9 cellular contexts compared by ENCODE assay signal in genomic region chr20:33373735-33374605, GRCh38. TPM values are rescaled to one million over a fixed set of nuclear protein-coding genes. Genes with fewer than 3 reads are reported as not detected.
A peak's percentile ranks its signal among the peaks of the same experiment; 100 is the strongest.
DNase-seq lines count a peak whose midpoint lies in the region; ATAC-seq and TF ChIP-seq lines count a peak whose summit lies in the region.
"Had no signal": no experiment of that assay in that cellular context is flagged by ENCODE, and none has a peak within 500 bp of the region (broad histone marks: within the 10 kb centered on the region; RNA-seq: fewer than 3 reads in every experiment).

No MANE protein-coding gene starts in this region.

- H3F3A ChIP-seq in PC-3 (ENCODE audit: low read length, unreplicated experiment), result peaks cover 10% of the 10 kb centered on the region

- no peak for TF ChIP-seq CTCF in PC-3 (conservative IDR thresholded peaks at IDR 0.05; ENCODE audit: low read depth, low read length)
- TF ChIP-seq CTCF in epithelial cell of proximal tubule (conservative IDR thresholded peaks at IDR 0.05; ENCODE audit: low read depth, low read length), result no peak
- no peak for TF ChIP-seq CTCF in omental fat pad (IDR thresholded peaks at IDR 0.05)

- DNase-seq in HCEC 1CT, result peak; percentile 76
- peak; percentile 99 for DNase-seq in PC-3
- DNase-seq in epithelial cell of proximal tubule (ENCODE audit: low read depth), result peak; percentile 63
- DNase-seq in smooth muscle cell of the brain vasculature (ENCODE audit: low read depth, low spot score), result peak; percentile 24
- DNase-seq in omental fat pad (ENCODE audit: low spot score), result no peak
- DNase-seq in cerebellar cortex (ENCODE audit: low spot score), result no peak
- DNase-seq: NCI-H1048; stimulated activated CD4-positive, alpha-beta T cell treated with anti-CD3 and anti-CD28 coated beads, Interleukin-4, amount 100 ng/mL, for 24 hours had no signal

- H2AFZ ChIP-seq in PC-3 (ENCODE audit: low read length), result no peak overlapping the region

- ATAC-seq in PC-3, result peak; percentile 88
- ATAC-seq in omental fat pad (ENCODE audit: low FRiP score), result no peak
- no peak for ATAC-seq in GM18520 (IDR thresholded peaks at IDR 0.05; ENCODE audit: unreplicated experiment)

- BruUV-seq in PC-3 (replicated peaks; lab: Mats Ljungman, UMichigan), result no TSS peak

- H3K27ac ChIP-seq in PC-3 (ENCODE audit: low read length), result peak overlapping the region; percentile 60

- H3K27me3 ChIP-seq in PC-3 (ENCODE audit: low read length), result no peaks in the 10 kb centered on the region

- H3K4me2 ChIP-seq in PC-3 (ENCODE audit: low read length), result peak overlapping the region; percentile 61

- no peak overlapping the region for H3K4me3 ChIP-seq in PC-3 (ENCODE audit: low read length)
- H3K4me3 ChIP-seq in epithelial cell of proximal tubule (ENCODE audit: low read depth, low read length), result no peak overlapping the region

- no peaks in the 10 kb centered on the region for H3K79me2 ChIP-seq in PC-3 (ENCODE audit: low read length)

- H3K9ac ChIP-seq in PC-3 (ENCODE audit: low read length), result no peak overlapping the region

- intact Hi-C loops in PC-3 (cut with micrococcal nuclease), result no loop called here

- no peaks in the 10 kb centered on the region for H3K9me3 ChIP-seq in PC-3 (ENCODE audit: low read length)

- H4K20me1 ChIP-seq in PC-3 (ENCODE audit: low read length), result peaks cover 6% of the 10 kb centered on the region; the same call in 1 of the 2 replicates

- H3K9me2 ChIP-seq in PC-3 (replicated peaks; ENCODE audit: low read length), result no peaks in the 10 kb centered on the region

- H3K36me3 ChIP-seq in PC-3 (ENCODE audit: low read depth, low read length), result peaks cover 47% of the 10 kb centered on the region

- CTCF ChIA-PET in PC-3 (lab: Charles Lee), result interaction anchor here (0.6 kb wide), 3 partner anchors 20 to 291 kb away, joined by 3 to 7 read pairs (median 4); no protein-coding TSS in a partner anchor

- POLR2A ChIA-PET in PC-3 (lab: Charles Lee; ENCODE audit: unreplicated experiment), result interaction anchor here (0.6 kb wide), 2 partner anchors 13 to 273 kb away, joined by 4 to 6 read pairs; no protein-coding TSS in a partner anchor

- H3K4me1 ChIP-seq in PC-3 (ENCODE audit: insufficient read depth, low read length), result peaks cover 29% of the 10 kb centered on the region

RNA-seq across cellular contexts. Expression of gene CDK5RAP1, which starts 27.3 kb away (rescaled TPM):
- total RNA-seq in PC-3 (2014; rRNA removed), result 31.2 and 53.4 TPM in 2 replicates
- 28.8 and 42.1 TPM in 2 replicates for total RNA-seq in epithelial cell of proximal tubule
- total RNA-seq in omental fat pad, result 10 to 100 TPM; 15.1 to 26.2 (median 17.8) TPM

Comparison
In these comparisons a context has a peak if more than half of its experiments do, and no peak if none do; other contexts are left out.
1. DNase-seq: peak in HCEC 1CT (single experiment), PC-3 (single experiment), epithelial cell of proximal tubule (single experiment) and smooth muscle cell of the brain vasculature (single experiment); none in omental fat pad (single experiment) and cerebellar cortex (single experiment).